Comparison of ENCODE assay signal across 8 cellular contexts in genomic region chr7:93232673-93233018, GRCh38. TPM values are rescaled to one million over a fixed set of nuclear protein-coding genes. Genes with fewer than 3 reads are reported as not detected.
A peak's percentile ranks its signal among the peaks of the same experiment; 100 is the strongest.
DNase-seq lines count a peak whose midpoint lies in the region; ATAC-seq, FAIRE-seq and TF ChIP-seq lines count a peak whose summit lies in the region.

No MANE protein-coding gene starts in this region.

- H3K4me1 ChIP-seq in CD4-positive, alpha-beta memory T cell (ENCODE audit: insufficient read depth, low read length) = peaks cover 31% of the 10 kb centered on the region
- H3K4me1 ChIP-seq in SJCRH30 (0 out of 2 replicates have a peak, but pooled peaks cover 3% of the 10 kb centered on the region), osteoblast (ENCODE audit: insufficient read depth, low read length) (peaks cover 13% of the 10 kb centered on the region)

- POLR2A ChIA-PET in CD4-positive, alpha-beta memory T cell (lab: Charles Lee; ENCODE audit: partially characterized antibody) = interaction anchor here (1.4 to 2.5 kb wide), 9 partner anchors 9 to 1424 kb away, joined by 5 to 24 read pairs (median 8); partner anchors contain the start of genes FAM133B, GATAD1, PEX1 and RBM48

- H3K27me3 ChIP-seq in CD4-positive, alpha-beta memory T cell (ENCODE audit: insufficient read depth, low read length) = no peaks in the 10 kb centered on the region
- H3K27me3 ChIP-seq in SJCRH30 = no peaks in the 10 kb centered on the region
- no peaks in the 10 kb centered on the region for H3K27me3 ChIP-seq in osteoblast (ENCODE audit: insufficient read depth, low read length)

- H3K27ac Mint-ChIP-seq in CD4-positive, alpha-beta memory T cell = peak overlapping the region; percentile 85 to 100 (median 98)

- H3K9me3 Mint-ChIP-seq in CD4-positive, alpha-beta memory T cell = no peaks in the 10 kb centered on the region

- peak overlapping the region; percentile 66 to 99 for H3K4me3 ChIP-seq in CD4-positive, alpha-beta memory T cell (ENCODE audit: low read length in 2 of 2)
- H3K4me3 ChIP-seq in SJCRH30 (peak overlapping the region; percentile 76), osteoblast (ENCODE audit: insufficient read depth, low read length) (peak overlapping the region; percentile 87)

- peaks cover 9 to 21% (median 14%) of the 10 kb centered on the region in 4 donors for H3K4me1 Mint-ChIP-seq in CD4-positive, alpha-beta memory T cell

- no peak for TF ChIP-seq POLR2A in erythroblast (IDR thresholded peaks at IDR 0.05; ENCODE audit: low read length)

- H3K4me2 ChIP-seq in osteoblast (ENCODE audit: insufficient read depth, low read length) = peak overlapping the region; percentile 98

- H4K20me1 ChIP-seq in osteoblast (ENCODE audit: insufficient read depth, low read length) = no peaks in the 10 kb centered on the region

- no peak for DNase-seq in CD4-positive, alpha-beta memory T cell
- DNase-seq in SJCRH30 = no peak
- DNase-seq in erythroblast (lab: John Stamatoyannopoulos, UW) = peak; percentile 47 to 65
- no peak for DNase-seq in osteoblast (ENCODE audit: insufficient read length, low spot score, missing footprints)
- no peak for DNase-seq in mucosa of gallbladder (ENCODE audit: low spot score)
- no peak for DNase-seq in SHP77 (lab: John Stamatoyannopoulos, UW)
- no peak for DNase-seq in D721Med (ENCODE audit: insufficient read length, low spot score)

- peaks cover 0 to 5% of the 10 kb centered on the region in 2 donors for H3K36me3 Mint-ChIP-seq in CD4-positive, alpha-beta memory T cell

- ATAC-seq in GM21825 (IDR thresholded peaks at IDR 0.05; ENCODE audit: unreplicated experiment) = peak; percentile 11

- no peaks in the 10 kb centered on the region for H3K27me3 Mint-ChIP-seq in CD4-positive, alpha-beta memory T cell

- H3K36me3 ChIP-seq in CD4-positive, alpha-beta memory T cell (ENCODE audit: insufficient read depth, low read length) = no peaks in the 10 kb centered on the region
- no peaks in the 10 kb centered on the region for H3K36me3 ChIP-seq in SJCRH30
- no peaks in the 10 kb centered on the region for H3K36me3 ChIP-seq in osteoblast (ENCODE audit: insufficient read depth, low read length)

- peaks cover 41% of the 10 kb centered on the region for H3K79me2 ChIP-seq in osteoblast (ENCODE audit: insufficient read depth, low read length)

- no peaks in the 10 kb centered on the region for H3K9me3 ChIP-seq in CD4-positive, alpha-beta memory T cell (ENCODE audit: control insufficient read depth in 1 of 2, low read length in 2 of 2)
- H3K9me3 ChIP-seq in SJCRH30 (replicated peaks) = no peaks in the 10 kb centered on the region
- H3K9me3 ChIP-seq in osteoblast (ENCODE audit: low read depth, low read length) = no peaks in the 10 kb centered on the region

- peak overlapping the region; percentile 91 to 97 (median 95) for H3K4me3 Mint-ChIP-seq in CD4-positive, alpha-beta memory T cell

- FAIRE-seq in D721Med (lab: Jason Lieb, UNC) = no peak

- intact Hi-C loops in CD4-positive, alpha-beta memory T cell (cut with micrococcal nuclease) = loop anchor here (1.0 to 10.0 kb wide), 12 partner anchors 13 to 1425 kb away; partner anchors contain the start of genes ANKIB1, BET1, FAM133B and KRIT1

- H3K27ac ChIP-seq in CD4-positive, alpha-beta memory T cell (ENCODE audit: low read depth, low read length) = peak overlapping the region; percentile 86
- H3K27ac ChIP-seq in SJCRH30 (peak overlapping the region; percentile 34), osteoblast (ENCODE audit: low read depth, low read length) (no peak overlapping the region)

- H2AFZ ChIP-seq in osteoblast (ENCODE audit: low read length) = peak overlapping the region; percentile 98

- CTCF ChIA-PET in CD4-positive, alpha-beta memory T cell (lab: Charles Lee; ENCODE audit: partially characterized antibody) = interaction anchor here (0.8 to 3.5 kb wide), 7 partner anchors 9 to 784 kb away, joined by 3 to 31 read pairs (median 5); partner anchors contain the start of genes RBM48, SAMD9 and SAMD9L

- TF ChIP-seq CTCF in osteoblast (IDR thresholded peaks at IDR 0.05; ENCODE audit: extremely low read depth, low read depth, low read length) = no peak
- no peak for TF ChIP-seq CTCF in D721Med (IDR thresholded peaks at IDR 0.05; ENCODE audit: insufficient read depth, missing control alignments)

RNA-seq across cellular contexts. Expression of gene VPS50, which starts 0.5 kb away (rescaled TPM):
- 10 to 100 TPM; 35.1 to 45.8 TPM for total RNA-seq in CD4-positive, alpha-beta memory T cell
- polyA plus RNA-seq in CD4-positive, alpha-beta memory T cell = 10 to 100 TPM in 1 of 2 donors, 1 to 10 TPM in 1; 7.5 to 17.0 TPM
- 22.2 and 26.4 TPM in 2 replicates for total RNA-seq in SJCRH30 (2014; rRNA removed; shearing (Covaris generic))
- total RNA-seq in osteoblast = 34.4 and 40.4 TPM in 2 replicates
- 21.0 TPM for total RNA-seq in mucosa of gallbladder

RNA-seq across cellular contexts. Expression of gene HEPACAM2, which starts 6.4 kb away (rescaled TPM):
- total RNA-seq in CD4-positive, alpha-beta memory T cell = under 1 TPM in 1 of 2 experiments, not detected in 1; 0.15 TPM
- not detected for polyA plus RNA-seq in CD4-positive, alpha-beta memory T cell
- total RNA-seq in SJCRH30 (2014; rRNA removed; shearing (Covaris generic)) = 3.0 and 4.2 TPM in 2 replicates
- total RNA-seq in osteoblast (under 0.01 TPM in 1 of 2 replicates, not detected in the other), mucosa of gallbladder (1.2 TPM)

Comparison
In these comparisons a context has a peak if more than half of its experiments do, and no peak if none do; other contexts are left out.
1. DNase-seq: peak in erythroblast (2 of 2); none in CD4-positive, alpha-beta memory T cell (0 of 5), SJCRH30 (0 of 2), osteoblast (single experiment), mucosa of gallbladder (single experiment), SHP77 (0 of 2) and D721Med (single experiment).
2. Peak in every context shown above with its lines, with median percentiles within 50 percentile points of each other: H3K4me3 ChIP-seq.